Comparison of ENCODE assay signal across 18 cellular contexts in genomic region chr2:165110394-165110793, GRCh38.
DNase-seq lines count a peak whose midpoint lies in the region; ATAC-seq and TF ChIP-seq lines count a peak whose summit lies in the region.
"Had no signal": no experiment of that assay in that cellular context is flagged by ENCODE, and none has a peak within 500 bp of the region (broad histone marks: within the 10 kb centered on the region; RNA-seq: fewer than 3 reads in every experiment).

No MANE protein-coding gene starts in this region.

- H3K27me3 ChIP-seq in HUES6 (ENCODE audit: control insufficient read depth, insufficient read depth, low read length) (no peaks in the 10 kb centered on the region), hepatocyte (no peaks in the 10 kb centered on the region), liver (ENCODE audit: control insufficient read depth in 4 of 4, insufficient read depth in 4 of 4, low read length in 3 of 4) (no peaks in the 10 kb centered on the region), body of pancreas (no peaks in the 10 kb centered on the region)
- H3K27me3 ChIP-seq: BE2C, BLaER1 had no signal

- H3K4me3 ChIP-seq in HUES6 (ENCODE audit: low read depth, low read length) (no peak overlapping the region), hepatocyte (no peak overlapping the region), liver (ENCODE audit: low read depth in 1 of 3, low read length in 3 of 3) (no peak overlapping the region), body of pancreas (no peak overlapping the region)
- H3K4me3 ChIP-seq: BLaER1 had no signal

- peak overlapping the region; percentile 30 for H3K4me2 ChIP-seq in hepatocyte
- H3K4me2 ChIP-seq: BLaER1 had no signal

- no peaks in the 10 kb centered on the region for H3K79me2 ChIP-seq in hepatocyte

- H3K4me1 ChIP-seq in HUES6 (ENCODE audit: control insufficient read depth, insufficient read depth, low read length) (peaks cover 8% of the 10 kb centered on the region), hepatocyte (ENCODE audit: insufficient read depth) (peaks cover 11% of the 10 kb centered on the region), liver (ENCODE audit: control insufficient read depth in 4 of 4, insufficient read depth in 4 of 4, low read length in 3 of 4) (peaks cover 2 to 12% (median 7%) of the 10 kb centered on the region in 4 donors), body of pancreas (no peaks in the 10 kb centered on the region)
- H3K4me1 ChIP-seq: BLaER1 had no signal

- no peak overlapping the region for H2AFZ ChIP-seq in hepatocyte

- intact Hi-C loops in body of pancreas (cut with DNase I): no loop called here

- H3K9me2 ChIP-seq in hepatocyte (replicated peaks; ENCODE audit: insufficient read depth): no peaks in the 10 kb centered on the region

- DNase-seq in hepatocyte (ENCODE audit: low spot score) (no peak), NCI-H146 (lab: John Stamatoyannopoulos, UW) (no peak), body of pancreas (no peak)
- DNase-seq in NK-92 treated with Interleukin-12 subunit alpha and Interleukin-12 subunit beta, amount 100 ng/mL, for 24 hours (lab: John Stamatoyannopoulos, UW): no peak
- DNase-seq: 8988T; ACHN; BE2C; C1 segment of cervical spinal cord; Calu3; CD4-positive, alpha-beta memory T cell; CD4-positive, CD25-positive, alpha-beta regulatory T cell; DMS79 treated with DMSO at 0.1 percent for 48 hours; GF-D8 had no signal

- ATAC-seq in GM19023 (IDR thresholded peaks at IDR 0.05; ENCODE audit: unreplicated experiment) (no peak), body of pancreas (no peak)

- H4K20me1 ChIP-seq in hepatocyte (ENCODE audit: insufficient read depth, poor library complexity, severe bottlenecking): no peaks in the 10 kb centered on the region
- H4K20me1 ChIP-seq: BLaER1 had no signal

- TF ChIP-seq RAD21 in liver (IDR thresholded peaks at IDR 0.05): no peak

- no peaks in the 10 kb centered on the region for H3K36me3 ChIP-seq in HUES6 (ENCODE audit: control insufficient read depth, insufficient read depth, low read length)
- no peaks in the 10 kb centered on the region for H3K36me3 ChIP-seq in hepatocyte (replicated peaks; ENCODE audit: insufficient read depth, low read depth)
- H3K36me3 ChIP-seq in liver (ENCODE audit: control insufficient read depth in 4 of 4, insufficient read depth in 3 of 4, low read depth in 1 of 4, low read length in 3 of 4): no peaks in the 10 kb centered on the region
- no peaks in the 10 kb centered on the region for H3K36me3 ChIP-seq in body of pancreas (replicated peaks in 1 of 2; ENCODE audit: insufficient read depth in 1 of 2, low read depth in 2 of 2)
- H3K36me3 ChIP-seq: BE2C, BLaER1 had no signal

- no peak for TF ChIP-seq POLR2A in body of pancreas (IDR thresholded peaks at IDR 0.05)

- 23% methylated on average over 1 of the region's 1 CpG for WGBS in hepatocyte (ENCODE audit: low lambda C conversion rate, missing lambda C conversion rate)
- WGBS in liver: 61% methylated on average over 1 of the region's 1 CpG
- WGBS in body of pancreas, 2 donors: 54 to 68% methylated on average over 1 of the region's 1 CpG

- TF ChIP-seq CTCF in hepatocyte (IDR thresholded peaks at IDR 0.05; ENCODE audit: poor library complexity) (no peak), liver (IDR thresholded peaks at IDR 0.05; ENCODE audit: low read depth, low read length, missing input control) (no peak), body of pancreas (IDR thresholded peaks at IDR 0.05) (no peak)

- H3K9ac ChIP-seq in HUES6 (ENCODE audit: low read length): no peak overlapping the region
- H3K9ac ChIP-seq in liver (ENCODE audit: low read depth in 1 of 2, low read length in 2 of 2): no peak overlapping the region
- H3K9ac ChIP-seq: BLaER1 had no signal

- H3K9me3 ChIP-seq in HUES6 (ENCODE audit: control insufficient read depth, insufficient read depth, low read depth, low read length): no peaks in the 10 kb centered on the region
- H3K9me3 ChIP-seq in hepatocyte (ENCODE audit: low read depth): no peaks in the 10 kb centered on the region
- H3K9me3 ChIP-seq in liver (ENCODE audit: control insufficient read depth in 4 of 4, low read length in 3 of 4): no peaks in the 10 kb centered on the region
- H3K9me3 ChIP-seq in body of pancreas: no peaks in the 10 kb centered on the region
- H3K9me3 ChIP-seq: BE2C, BLaER1, Caco-2 had no signal

- H3K27ac ChIP-seq in HUES6 (ENCODE audit: low read depth, low read length): peak overlapping the region; percentile 23; the same call in 1 of the 2 replicates
- peak overlapping the region; percentile 2 for H3K27ac ChIP-seq in hepatocyte
- H3K27ac ChIP-seq in liver (ENCODE audit: low read depth in 1 of 2, low read length in 2 of 2): no peak overlapping the region
- H3K27ac ChIP-seq in body of pancreas: no peak overlapping the region
- H3K27ac ChIP-seq: BLaER1 had no signal

TF ChIP-seq in liver, 16 proteins besides CTCF, POLR2A, EP300 and RAD21:
- TF ChIP-seq MAX (IDR thresholded peaks at IDR 0.05) (no peak), HNF4A (conservative IDR thresholded peaks at IDR 0.05) (peak; percentile 29 to 59)

Comparison
In these comparisons a context has a peak if more than half of its experiments do, and no peak if none do; other contexts are left out.
1. H3K27ac ChIP-seq: peak in HUES6 (single experiment) and hepatocyte (single experiment); none in liver (0 of 2) and body of pancreas (0 of 4).